ENCODE assay signal across 19 cellular contexts in the genomic region with DNA sequence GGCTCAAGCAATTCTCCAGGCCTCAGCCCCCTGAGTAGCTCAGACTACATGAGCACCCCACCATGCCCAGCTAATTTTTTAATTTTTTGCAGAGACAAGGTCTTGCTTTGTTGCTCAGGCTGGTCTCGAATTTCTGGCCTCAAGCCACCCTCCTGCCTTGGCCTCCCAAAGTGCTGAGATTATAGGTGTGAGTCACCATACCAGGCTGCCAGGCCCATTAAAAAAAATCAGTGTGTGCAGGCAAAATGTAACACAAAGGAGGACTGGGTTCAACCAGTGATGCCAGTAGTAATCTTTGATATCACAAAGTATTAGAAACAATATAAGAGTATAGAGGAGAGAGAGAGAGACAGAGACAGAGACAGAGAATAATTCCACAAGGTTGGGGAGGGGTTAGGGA.
DNase-seq lines count a peak whose midpoint lies in the region; ATAC-seq, FAIRE-seq and TF ChIP-seq lines count a peak whose summit lies in the region.
"Had no signal": no experiment of that assay in that cellular context is flagged by ENCODE, and none has a peak within 500 bp of the region (broad histone marks: within the 10 kb centered on the region; RNA-seq: fewer than 3 reads in every experiment).

No MANE protein-coding gene starts in this region.

- peak; percentile 29 for DNase-seq in H4 (ENCODE audit: low spot score)
- DNase-seq in MG63, result peak; percentile 82
- peak; percentile 53 for DNase-seq in urothelium cell line (ENCODE audit: low spot score)
- no peak for DNase-seq in GM13976 (ENCODE audit: low spot score)
- no peak for DNase-seq in ACHN
- DNase-seq: Calu3; CD4-positive, alpha-beta memory T cell; COR-L47; DMS53; DMS79 treated with DMSO at 0.1 percent for 48 hours; GM23248; H9 had no signal

- ATAC-seq in HG03432 (IDR thresholded peaks at IDR 0.05; ENCODE audit: unreplicated experiment), result no peak

- H3K9me3 ChIP-seq in HEK293 (ENCODE audit: control insufficient read depth, insufficient read depth, low read depth, low read length) (no peaks in the 10 kb centered on the region), MG63 (no peaks in the 10 kb centered on the region)

- no peak overlapping the region for H3K27ac ChIP-seq in HEK293 (ENCODE audit: extremely low read depth, low read depth, low read length)
- H3K27ac ChIP-seq: BLaER1 treated with 17β-estradiol and CSF1 and Interleukin-3, amounts not matched to agents 10 nM and 100 nM; GM23248 had no signal

- CTCF ChIA-PET in HEK293 (lab: Yijun Ruan, JAX), result interaction anchor here (1.6 kb wide), 1 partner anchor 397 kb away, joined by 4 read pairs; the partner anchor contains the start of gene DRD1

- FAIRE-seq in urothelium cell line (lab: Jason Lieb, UNC), result peak; percentile 56
- FAIRE-seq: G401.6, GM12892, GM19239, H1 had no signal

- no peaks in the 10 kb centered on the region for H3K36me3 ChIP-seq in HEK293 (ENCODE audit: control insufficient read depth in 2 of 2, insufficient read depth in 1 of 2, low read length in 2 of 2)
- H3K36me3 ChIP-seq in MG63, result no peaks in the 10 kb centered on the region
- H3K36me3 ChIP-seq: BLaER1 treated with 17β-estradiol and CSF1 and Interleukin-3, amounts not matched to agents 10 nM and 100 nM had no signal

- H3K4me3 ChIP-seq in HEK293 (ENCODE audit: low read depth, low read length), result no peak overlapping the region
- no peak overlapping the region for H3K4me3 ChIP-seq in MG63
- H3K4me3 ChIP-seq: BLaER1 treated with 17β-estradiol and CSF1 and Interleukin-3, amounts not matched to agents 10 nM and 100 nM; GM23248 had no signal

- POLR2A ChIA-PET in HEK293 (lab: Yijun Ruan, JAX), result no interaction called here

- H3K27me3 ChIP-seq in MG63, result peaks cover 11% of the 10 kb centered on the region
- H3K27me3 ChIP-seq: BLaER1 treated with 17β-estradiol and CSF1 and Interleukin-3, amounts not matched to agents 10 nM and 100 nM had no signal

- no peaks in the 10 kb centered on the region for H3K4me1 ChIP-seq in HEK293 (ENCODE audit: control insufficient read depth, insufficient read depth, low read length)

- TF ChIP-seq CTCF in HEK293 (tag by site-specific recombination; IDR thresholded peaks at IDR 0.05) (no peak), GM13976 (IDR thresholded peaks at IDR 0.05; ENCODE audit: borderline replicate concordance, control extremely low read depth, extremely low read depth, insufficient read depth, missing control alignments) (no peak)

- in situ Hi-C loops in GM13976 (cut with MboI; ENCODE audit: low sequenced_read_pairs, unreplicated experiment) (no loop called here), ACHN (cut with HindIII; ENCODE audit: low pct_ligation_motif_present, low pct_unique_long_range_greater_than_20kb, low sequenced_read_pairs) (no loop called here)

TF ChIP-seq in HEK293, 187 proteins besides CTCF, POLR2A, EP300 and RAD21:
- no peak for TF ChIP-seq ZSCAN16 (tag by site-specific recombination; IDR thresholded peaks at IDR 0.05)
- TF ChIP-seq GLI2 (tag by site-specific recombination; IDR thresholded peaks at IDR 0.05; ENCODE audit: borderline replicate concordance, low read depth), result no peak
- peak; percentile 58 for TF ChIP-seq GLIS1 (tag by site-specific recombination; IDR thresholded peaks at IDR 0.05)
- TF ChIP-seq SALL2 (tag by site-specific recombination; IDR thresholded peaks at IDR 0.05; ENCODE audit: borderline replicate concordance), result no peak
- TF ChIP-seq, protein P1, sequence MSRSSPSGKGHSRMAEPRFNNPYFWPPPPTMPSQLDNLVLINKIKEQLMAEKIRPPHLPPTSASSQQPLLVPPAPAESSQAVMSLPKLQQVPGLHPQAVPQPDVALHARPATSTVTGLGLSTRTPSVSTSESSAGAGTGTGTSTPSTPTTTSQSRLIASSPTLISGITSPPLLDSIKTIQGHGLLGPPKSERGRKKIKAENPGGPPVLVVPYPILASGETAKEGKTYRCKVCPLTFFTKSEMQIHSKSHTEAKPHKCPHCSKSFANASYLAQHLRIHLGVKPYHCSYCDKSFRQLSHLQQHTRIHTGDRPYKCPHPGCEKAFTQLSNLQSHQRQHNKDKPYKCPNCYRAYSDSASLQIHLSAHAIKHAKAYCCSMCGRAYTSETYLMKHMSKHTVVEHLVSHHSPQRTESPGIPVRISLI (tag by site-specific recombination; IDR thresholded peaks at IDR 0.05), result peak; percentile 51; the same call in 1 of the 2 replicates

Comparison
In these comparisons a context has a peak if more than half of its experiments do, and no peak if none do; other contexts are left out.
1. DNase-seq: peak in H4 (single experiment), MG63 (single experiment) and urothelium cell line (single experiment); none in GM13976 (single experiment) and ACHN (single experiment).